ENCODE assay signal across 1 cellular context in the genomic region with DNA sequence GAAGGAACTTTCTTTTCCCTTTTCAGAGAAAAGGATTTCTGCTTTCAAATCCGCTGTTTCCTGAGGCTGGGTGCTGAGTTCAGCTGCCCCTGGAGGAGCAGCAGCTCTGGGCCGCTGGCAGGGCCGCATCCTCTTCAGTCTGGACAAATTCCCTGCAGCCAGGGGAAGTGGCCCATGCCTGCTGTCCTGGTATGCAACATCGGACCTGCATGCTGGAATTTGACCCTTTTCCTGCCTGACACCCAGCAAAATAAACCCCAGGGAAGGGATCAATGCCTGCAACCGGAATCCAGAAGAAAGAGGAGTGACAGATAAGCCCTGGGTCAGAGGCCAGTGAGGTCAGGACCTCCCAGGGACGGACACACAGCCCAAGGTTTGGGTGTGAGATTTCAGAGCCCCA.
A peak's percentile ranks its signal among the peaks of the same experiment; 100 is the strongest.
TF ChIP-seq lines count a peak whose summit lies in the region.

No MANE protein-coding gene starts in this region.

TF ChIP-seq in HepG2, 621 proteins besides CTCF, POLR2A, EP300 and RAD21 (continued from another document and continues in another):
- no peak for TF ChIP-seq ZNF598 (CRISPR knock-in tag; IDR thresholded peaks at IDR 0.05; ENCODE audit: borderline replicate concordance)
- TF ChIP-seq GATA4 (IDR thresholded peaks at IDR 0.05; ENCODE audit: borderline replicate concordance, low read depth): peak; percentile 88; the same call in 1 of the 2 replicates
- no peak for TF ChIP-seq ZNF296 (CRISPR knock-in tag; conservative IDR thresholded peaks at IDR 0.05)
- no peak for TF ChIP-seq MAZ (IDR thresholded peaks at IDR 0.05; ENCODE audit: borderline replicate concordance, low read depth, low read length)
- peak; percentile 55; the same call in 1 of the 2 replicates for TF ChIP-seq MAZ (CRISPR knock-in tag; IDR thresholded peaks at IDR 0.05; ENCODE audit: low read depth)
- peak; percentile 72 for TF ChIP-seq ZNF317 (CRISPR knock-in tag; IDR thresholded peaks at IDR 0.05)
- TF ChIP-seq, protein P1, sequence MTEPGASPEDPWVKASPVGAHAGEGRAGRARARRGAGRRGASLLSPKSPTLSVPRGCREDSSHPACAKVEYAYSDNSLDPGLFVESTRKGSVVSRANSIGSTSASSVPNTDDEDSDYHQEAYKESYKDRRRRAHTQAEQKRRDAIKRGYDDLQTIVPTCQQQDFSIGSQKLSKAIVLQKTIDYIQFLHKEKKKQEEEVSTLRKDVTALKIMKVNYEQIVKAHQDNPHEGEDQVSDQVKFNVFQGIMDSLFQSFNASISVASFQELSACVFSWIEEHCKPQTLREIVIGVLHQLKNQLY (CRISPR knock-in tag; IDR thresholded peaks at IDR 0.05): peak; percentile 93
- TF ChIP-seq, protein P2, sequence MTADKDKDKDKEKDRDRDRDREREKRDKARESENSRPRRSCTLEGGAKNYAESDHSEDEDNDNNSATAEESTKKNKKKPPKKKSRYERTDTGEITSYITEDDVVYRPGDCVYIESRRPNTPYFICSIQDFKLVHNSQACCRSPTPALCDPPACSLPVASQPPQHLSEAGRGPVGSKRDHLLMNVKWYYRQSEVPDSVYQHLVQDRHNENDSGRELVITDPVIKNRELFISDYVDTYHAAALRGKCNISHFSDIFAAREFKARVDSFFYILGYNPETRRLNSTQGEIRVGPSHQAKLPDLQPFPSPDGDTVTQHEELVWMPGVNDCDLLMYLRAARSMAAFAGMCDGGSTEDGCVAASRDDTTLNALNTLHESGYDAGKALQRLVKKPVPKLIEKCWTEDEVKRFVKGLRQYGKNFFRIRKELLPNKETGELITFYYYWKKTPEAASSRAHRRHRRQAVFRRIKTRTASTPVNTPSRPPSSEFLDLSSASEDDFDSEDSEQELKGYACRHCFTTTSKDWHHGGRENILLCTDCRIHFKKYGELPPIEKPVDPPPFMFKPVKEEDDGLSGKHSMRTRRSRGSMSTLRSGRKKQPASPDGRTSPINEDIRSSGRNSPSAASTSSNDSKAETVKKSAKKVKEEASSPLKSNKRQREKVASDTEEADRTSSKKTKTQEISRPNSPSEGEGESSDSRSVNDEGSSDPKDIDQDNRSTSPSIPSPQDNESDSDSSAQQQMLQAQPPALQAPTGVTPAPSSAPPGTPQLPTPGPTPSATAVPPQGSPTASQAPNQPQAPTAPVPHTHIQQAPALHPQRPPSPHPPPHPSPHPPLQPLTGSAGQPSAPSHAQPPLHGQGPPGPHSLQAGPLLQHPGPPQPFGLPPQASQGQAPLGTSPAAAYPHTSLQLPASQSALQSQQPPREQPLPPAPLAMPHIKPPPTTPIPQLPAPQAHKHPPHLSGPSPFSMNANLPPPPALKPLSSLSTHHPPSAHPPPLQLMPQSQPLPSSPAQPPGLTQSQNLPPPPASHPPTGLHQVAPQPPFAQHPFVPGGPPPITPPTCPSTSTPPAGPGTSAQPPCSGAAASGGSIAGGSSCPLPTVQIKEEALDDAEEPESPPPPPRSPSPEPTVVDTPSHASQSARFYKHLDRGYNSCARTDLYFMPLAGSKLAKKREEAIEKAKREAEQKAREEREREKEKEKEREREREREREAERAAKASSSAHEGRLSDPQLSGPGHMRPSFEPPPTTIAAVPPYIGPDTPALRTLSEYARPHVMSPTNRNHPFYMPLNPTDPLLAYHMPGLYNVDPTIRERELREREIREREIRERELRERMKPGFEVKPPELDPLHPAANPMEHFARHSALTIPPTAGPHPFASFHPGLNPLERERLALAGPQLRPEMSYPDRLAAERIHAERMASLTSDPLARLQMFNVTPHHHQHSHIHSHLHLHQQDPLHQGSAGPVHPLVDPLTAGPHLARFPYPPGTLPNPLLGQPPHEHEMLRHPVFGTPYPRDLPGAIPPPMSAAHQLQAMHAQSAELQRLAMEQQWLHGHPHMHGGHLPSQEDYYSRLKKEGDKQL (CRISPR knock-in tag; IDR thresholded peaks at IDR 0.05; ENCODE audit: low read depth): peak; percentile 71; the same call in 1 of the 2 replicates
- TF ChIP-seq, protein P3, sequence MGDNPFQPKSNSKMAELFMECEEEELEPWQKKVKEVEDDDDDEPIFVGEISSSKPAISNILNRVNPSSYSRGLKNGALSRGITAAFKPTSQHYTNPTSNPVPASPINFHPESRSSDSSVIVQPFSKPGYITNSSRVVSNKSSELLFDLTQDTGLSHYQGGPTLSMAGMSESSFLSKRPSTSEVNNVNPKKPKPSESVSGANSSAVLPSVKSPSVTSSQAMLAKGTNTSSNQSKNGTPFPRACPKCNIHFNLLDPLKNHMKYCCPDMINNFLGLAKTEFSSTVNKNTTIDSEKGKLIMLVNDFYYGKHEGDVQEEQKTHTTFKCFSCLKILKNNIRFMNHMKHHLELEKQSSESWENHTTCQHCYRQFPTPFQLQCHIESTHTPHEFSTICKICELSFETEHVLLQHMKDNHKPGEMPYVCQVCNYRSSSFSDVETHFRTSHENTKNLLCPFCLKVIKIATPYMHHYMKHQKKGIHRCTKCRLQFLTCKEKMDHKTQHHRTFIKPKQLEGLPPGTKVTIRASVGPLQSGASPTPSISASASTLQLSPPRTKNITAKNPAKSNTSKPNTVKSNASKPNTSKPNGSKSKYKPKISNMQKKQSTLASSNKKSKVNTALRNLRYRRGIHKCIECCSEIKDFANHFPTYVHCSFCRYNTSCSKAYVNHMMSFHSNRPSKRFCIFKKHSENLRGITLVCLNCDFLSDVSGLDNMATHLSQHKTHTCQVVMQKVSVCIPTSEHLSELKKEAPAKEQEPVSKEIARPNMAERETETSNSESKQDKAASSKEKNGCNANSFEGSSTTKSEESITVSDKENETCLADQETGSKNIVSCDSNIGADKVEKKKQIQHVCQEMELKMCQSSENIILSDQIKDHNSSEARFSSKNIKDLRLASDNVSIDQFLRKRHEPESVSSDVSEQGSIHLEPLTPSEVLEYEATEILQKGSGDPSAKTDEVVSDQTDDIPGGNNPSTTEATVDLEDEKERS (CRISPR knock-in tag; IDR thresholded peaks at IDR 0.05): 0 out of 2 replicates have a peak, but pooled peaks have one; percentile 71
- peak; percentile 86 for TF ChIP-seq GFI1 (CRISPR knock-in tag; IDR thresholded peaks at IDR 0.05; ENCODE audit: borderline replicate concordance)
- no peak for TF ChIP-seq ZNF17 (CRISPR knock-in tag; IDR thresholded peaks at IDR 0.05)
- TF ChIP-seq, protein P4, sequence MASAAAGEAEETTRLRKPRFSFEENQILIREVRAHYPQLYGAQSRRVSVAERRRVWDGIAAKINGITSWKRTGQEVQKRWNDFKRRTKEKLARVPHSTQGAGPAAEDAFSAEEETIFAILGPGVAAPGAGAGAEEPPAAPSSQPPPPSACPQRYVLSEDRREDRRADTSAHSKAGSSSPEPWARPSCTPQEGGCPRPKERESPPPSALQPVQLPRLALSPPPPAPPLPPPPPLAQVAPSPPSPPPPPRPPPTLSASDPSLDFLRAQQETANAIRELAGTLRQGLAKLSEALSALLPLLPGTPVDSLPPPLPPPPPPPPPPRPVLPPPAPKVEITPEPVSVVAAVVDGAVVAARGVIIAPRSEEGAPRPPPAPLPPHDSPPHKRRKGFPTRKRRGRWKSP (CRISPR knock-in tag; IDR thresholded peaks at IDR 0.05): 0 out of 2 replicates have a peak, but pooled peaks have one; percentile 46
- no peak for TF ChIP-seq NFYB (CRISPR knock-in tag; IDR thresholded peaks at IDR 0.05)
- TF ChIP-seq ZNF816 (CRISPR knock-in tag; IDR thresholded peaks at IDR 0.05; ENCODE audit: borderline replicate concordance): no peak
- peak; percentile 86; the same call in 1 of the 2 replicates for TF ChIP-seq ERF (CRISPR knock-in tag; IDR thresholded peaks at IDR 0.05)
- no peak for TF ChIP-seq ZNF282 (IDR thresholded peaks at IDR 0.05; ENCODE audit: partially characterized antibody)
- TF ChIP-seq, protein P5, sequence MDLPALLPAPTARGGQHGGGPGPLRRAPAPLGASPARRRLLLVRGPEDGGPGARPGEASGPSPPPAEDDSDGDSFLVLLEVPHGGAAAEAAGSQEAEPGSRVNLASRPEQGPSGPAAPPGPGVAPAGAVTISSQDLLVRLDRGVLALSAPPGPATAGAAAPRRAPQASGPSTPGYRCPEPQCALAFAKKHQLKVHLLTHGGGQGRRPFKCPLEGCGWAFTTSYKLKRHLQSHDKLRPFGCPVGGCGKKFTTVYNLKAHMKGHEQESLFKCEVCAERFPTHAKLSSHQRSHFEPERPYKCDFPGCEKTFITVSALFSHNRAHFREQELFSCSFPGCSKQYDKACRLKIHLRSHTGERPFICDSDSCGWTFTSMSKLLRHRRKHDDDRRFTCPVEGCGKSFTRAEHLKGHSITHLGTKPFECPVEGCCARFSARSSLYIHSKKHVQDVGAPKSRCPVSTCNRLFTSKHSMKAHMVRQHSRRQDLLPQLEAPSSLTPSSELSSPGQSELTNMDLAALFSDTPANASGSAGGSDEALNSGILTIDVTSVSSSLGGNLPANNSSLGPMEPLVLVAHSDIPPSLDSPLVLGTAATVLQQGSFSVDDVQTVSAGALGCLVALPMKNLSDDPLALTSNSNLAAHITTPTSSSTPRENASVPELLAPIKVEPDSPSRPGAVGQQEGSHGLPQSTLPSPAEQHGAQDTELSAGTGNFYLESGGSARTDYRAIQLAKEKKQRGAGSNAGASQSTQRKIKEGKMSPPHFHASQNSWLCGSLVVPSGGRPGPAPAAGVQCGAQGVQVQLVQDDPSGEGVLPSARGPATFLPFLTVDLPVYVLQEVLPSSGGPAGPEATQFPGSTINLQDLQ (CRISPR knock-in tag; IDR thresholded peaks at IDR 0.05): no peak
- TF ChIP-seq RBFOX2 (IDR thresholded peaks at IDR 0.05; ENCODE audit: low read depth, low read length): no peak
- peak; percentile 99 for TF ChIP-seq ZNF766 (CRISPR knock-in tag; IDR thresholded peaks at IDR 0.05; ENCODE audit: borderline replicate concordance)
- TF ChIP-seq ZNF446 (CRISPR knock-in tag; IDR thresholded peaks at IDR 0.05): no peak
- no peak for TF ChIP-seq NFE2L2 (IDR thresholded peaks at IDR 0.05; ENCODE audit: low read length)
- TF ChIP-seq CBFB (CRISPR knock-in tag; IDR thresholded peaks at IDR 0.05): no peak
- TF ChIP-seq, protein P6, sequence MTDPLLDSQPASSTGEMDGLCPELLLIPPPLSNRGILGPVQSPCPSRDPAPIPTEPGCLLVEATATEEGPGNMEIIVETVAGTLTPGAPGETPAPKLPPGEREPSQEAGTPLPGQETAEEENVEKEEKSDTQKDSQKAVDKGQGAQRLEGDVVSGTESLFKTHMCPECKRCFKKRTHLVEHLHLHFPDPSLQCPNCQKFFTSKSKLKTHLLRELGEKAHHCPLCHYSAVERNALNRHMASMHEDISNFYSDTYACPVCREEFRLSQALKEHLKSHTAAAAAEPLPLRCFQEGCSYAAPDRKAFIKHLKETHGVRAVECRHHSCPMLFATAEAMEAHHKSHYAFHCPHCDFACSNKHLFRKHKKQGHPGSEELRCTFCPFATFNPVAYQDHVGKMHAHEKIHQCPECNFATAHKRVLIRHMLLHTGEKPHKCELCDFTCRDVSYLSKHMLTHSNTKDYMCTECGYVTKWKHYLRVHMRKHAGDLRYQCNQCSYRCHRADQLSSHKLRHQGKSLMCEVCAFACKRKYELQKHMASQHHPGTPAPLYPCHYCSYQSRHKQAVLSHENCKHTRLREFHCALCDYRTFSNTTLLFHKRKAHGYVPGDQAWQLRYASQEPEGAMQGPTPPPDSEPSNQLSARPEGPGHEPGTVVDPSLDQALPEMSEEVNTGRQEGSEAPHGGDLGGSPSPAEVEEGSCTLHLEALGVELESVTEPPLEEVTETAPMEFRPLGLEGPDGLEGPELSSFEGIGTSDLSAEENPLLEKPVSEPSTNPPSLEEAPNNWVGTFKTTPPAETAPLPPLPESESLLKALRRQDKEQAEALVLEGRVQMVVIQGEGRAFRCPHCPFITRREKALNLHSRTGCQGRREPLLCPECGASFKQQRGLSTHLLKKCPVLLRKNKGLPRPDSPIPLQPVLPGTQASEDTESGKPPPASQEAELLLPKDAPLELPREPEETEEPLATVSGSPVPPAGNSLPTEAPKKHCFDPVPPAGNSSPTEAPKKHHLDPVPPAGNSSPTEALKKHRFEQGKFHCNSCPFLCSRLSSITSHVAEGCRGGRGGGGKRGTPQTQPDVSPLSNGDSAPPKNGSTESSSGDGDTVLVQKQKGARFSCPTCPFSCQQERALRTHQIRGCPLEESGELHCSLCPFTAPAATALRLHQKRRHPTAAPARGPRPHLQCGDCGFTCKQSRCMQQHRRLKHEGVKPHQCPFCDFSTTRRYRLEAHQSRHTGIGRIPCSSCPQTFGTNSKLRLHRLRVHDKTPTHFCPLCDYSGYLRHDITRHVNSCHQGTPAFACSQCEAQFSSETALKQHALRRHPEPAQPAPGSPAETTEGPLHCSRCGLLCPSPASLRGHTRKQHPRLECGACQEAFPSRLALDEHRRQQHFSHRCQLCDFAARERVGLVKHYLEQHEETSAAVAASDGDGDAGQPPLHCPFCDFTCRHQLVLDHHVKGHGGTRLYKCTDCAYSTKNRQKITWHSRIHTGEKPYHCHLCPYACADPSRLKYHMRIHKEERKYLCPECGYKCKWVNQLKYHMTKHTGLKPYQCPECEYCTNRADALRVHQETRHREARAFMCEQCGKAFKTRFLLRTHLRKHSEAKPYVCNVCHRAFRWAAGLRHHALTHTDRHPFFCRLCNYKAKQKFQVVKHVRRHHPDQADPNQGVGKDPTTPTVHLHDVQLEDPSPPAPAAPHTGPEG (CRISPR knock-in tag; IDR thresholded peaks at IDR 0.05): no peak
- TF ChIP-seq ZSCAN12 (CRISPR knock-in tag; IDR thresholded peaks at IDR 0.05): no peak
- TF ChIP-seq, protein P7, sequence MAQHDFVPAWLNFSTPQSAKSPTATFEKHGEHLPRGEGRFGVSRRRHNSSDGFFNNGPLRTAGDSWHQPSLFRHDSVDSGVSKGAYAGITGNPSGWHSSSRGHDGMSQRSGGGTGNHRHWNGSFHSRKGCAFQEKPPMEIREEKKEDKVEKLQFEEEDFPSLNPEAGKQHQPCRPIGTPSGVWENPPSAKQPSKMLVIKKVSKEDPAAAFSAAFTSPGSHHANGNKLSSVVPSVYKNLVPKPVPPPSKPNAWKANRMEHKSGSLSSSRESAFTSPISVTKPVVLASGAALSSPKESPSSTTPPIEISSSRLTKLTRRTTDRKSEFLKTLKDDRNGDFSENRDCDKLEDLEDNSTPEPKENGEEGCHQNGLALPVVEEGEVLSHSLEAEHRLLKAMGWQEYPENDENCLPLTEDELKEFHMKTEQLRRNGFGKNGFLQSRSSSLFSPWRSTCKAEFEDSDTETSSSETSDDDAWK (CRISPR knock-in tag; IDR thresholded peaks at IDR 0.05): no peak
- TF ChIP-seq, protein P8, sequence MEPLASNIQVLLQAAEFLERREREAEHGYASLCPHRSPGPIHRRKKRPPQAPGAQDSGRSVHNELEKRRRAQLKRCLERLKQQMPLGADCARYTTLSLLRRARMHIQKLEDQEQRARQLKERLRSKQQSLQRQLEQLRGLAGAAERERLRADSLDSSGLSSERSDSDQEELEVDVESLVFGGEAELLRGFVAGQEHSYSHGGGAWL (CRISPR knock-in tag; IDR thresholded peaks at IDR 0.05): no peak
- TF ChIP-seq, protein P9, sequence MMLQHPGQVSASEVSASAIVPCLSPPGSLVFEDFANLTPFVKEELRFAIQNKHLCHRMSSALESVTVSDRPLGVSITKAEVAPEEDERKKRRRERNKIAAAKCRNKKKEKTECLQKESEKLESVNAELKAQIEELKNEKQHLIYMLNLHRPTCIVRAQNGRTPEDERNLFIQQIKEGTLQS (CRISPR knock-in tag; IDR thresholded peaks at IDR 0.05): 0 out of 2 replicates have a peak, but pooled peaks have one; percentile 13
- no peak for TF ChIP-seq SRSF1 (optimal IDR thresholded peaks at IDR 0.05; ENCODE audit: low read depth, low read length)
- no peak for TF ChIP-seq SP140L (CRISPR knock-in tag; IDR thresholded peaks at IDR 0.05; ENCODE audit: borderline replicate concordance)
- peak; percentile 98 for TF ChIP-seq MED1 (CRISPR knock-in tag; IDR thresholded peaks at IDR 0.05)
- peak; percentile 87 for TF ChIP-seq ZBTB7B (CRISPR knock-in tag; IDR thresholded peaks at IDR 0.05)
- TF ChIP-seq SNRNP70 (IDR thresholded peaks at IDR 0.05; ENCODE audit: low read depth, low read length): no peak
- TF ChIP-seq ZNF768 (CRISPR knock-in tag; IDR thresholded peaks at IDR 0.05): peak; percentile 89
